ENCODE assay signal across 23 cellular contexts in genomic region chr6:142901616-142902015, GRCh38. TPM values are rescaled to one million over a fixed set of nuclear protein-coding genes. Genes with fewer than 3 reads are reported as not detected.
A peak's percentile ranks its signal among the peaks of the same experiment; 100 is the strongest.
DNase-seq lines count a peak whose midpoint lies in the region; ATAC-seq and TF ChIP-seq lines count a peak whose summit lies in the region.
"Had no signal": no experiment of that assay in that cellular context is flagged by ENCODE, and none has a peak within 500 bp of the region (broad histone marks: within the 10 kb centered on the region; RNA-seq: fewer than 3 reads in every experiment).

No MANE protein-coding gene starts in this region.

- H3K4me1 ChIP-seq in GM23248 (ENCODE audit: insufficient read depth): peaks cover 47% of the 10 kb centered on the region

- peaks cover 91% of the 10 kb centered on the region for H3K79me2 ChIP-seq in GM23248 (ENCODE audit: insufficient read depth)

- DNase-seq in activated CD4-positive, alpha-beta T cell treated with anti-CD3 and anti-CD28 coated beads, Interleukin-2, amount 10 ng/mL, durations not matched to agents 7 days and 5 days: no peak
- no peak for DNase-seq in activated CD4-positive, alpha-beta T cell treated with anti-CD3 and anti-CD28 coated beads for 48 hours
- DNase-seq in GM23248: no peak
- DNase-seq in natural killer cell: no peak
- no peak for DNase-seq in H7
- no peak for DNase-seq in H4 (ENCODE audit: low spot score)
- DNase-seq in SW 1271 (lab: John Stamatoyannopoulos, UW): no peak
- DNase-seq: activated CD4-positive, alpha-beta T cell treated with anti-CD3 and anti-CD28 coated beads for 4 hours; activated effector memory CD4-positive, alpha-beta T cell treated with anti-CD3 and anti-CD28 coated beads, Interleukin-2, amount 50 U/mL, for 16 hours; body of pancreas; C1 segment of cervical spinal cord; DMS153; foreskin fibroblast; NCI-H1694; NCI-H2227 treated with DMSO at 0.1 percent for 48 hours; transverse colon had no signal

- H3K36me3 ChIP-seq in GM23248 (ENCODE audit: low read depth) (0 out of 2 replicates have a peak, but pooled peaks cover 5% of the 10 kb centered on the region), H7 (replicated peaks; ENCODE audit: control insufficient read depth, insufficient read depth, low read length) (no peaks in the 10 kb centered on the region)
- H3K36me3 ChIP-seq: neutrophil, transverse colon had no signal

- in situ Hi-C loops in GM23248 (cut with MboI): no loop called here

- TF ChIP-seq CTCF in natural killer cell (IDR thresholded peaks at IDR 0.05): no peak

- H3K4me3 Mint-ChIP-seq in activated CD4-positive, alpha-beta T cell treated with anti-CD3 and anti-CD28 coated beads, Interleukin-2, amount 10 ng/mL, durations not matched to agents 7 days and 5 days: peak overlapping the region; percentile 51
- H3K4me3 Mint-ChIP-seq in activated naive CD8-positive, alpha-beta T cell: peak overlapping the region; percentile 82
- peak overlapping the region; percentile 29 for H3K4me3 Mint-ChIP-seq in natural killer cell
- H3K4me3 Mint-ChIP-seq: GM23338 had no signal

- no peaks in the 10 kb centered on the region for H4K20me1 ChIP-seq in GM23248 (ENCODE audit: insufficient read depth)

- WGBS in GM23248 (ENCODE audit: low coverage in 1 of 2, low lambda C conversion rate in 2 of 2, missing lambda C conversion rate in 2 of 2), 2 experiments: 92 to 93% methylated on average over 6 of the region's 6 CpGs

- H3K27me3 ChIP-seq in GM23248 (replicated peaks; ENCODE audit: insufficient read depth) (no peaks in the 10 kb centered on the region), H7 (ENCODE audit: control insufficient read depth, insufficient read depth, low read length) (no peaks in the 10 kb centered on the region)
- H3K27me3 ChIP-seq: body of pancreas, neutrophil, transverse colon had no signal

- H3K9me3 Mint-ChIP-seq in activated CD4-positive, alpha-beta T cell treated with anti-CD3 and anti-CD28 coated beads, Interleukin-2, amount 10 ng/mL, durations not matched to agents 7 days and 5 days: no peaks in the 10 kb centered on the region
- no peaks in the 10 kb centered on the region for H3K9me3 Mint-ChIP-seq in activated naive CD8-positive, alpha-beta T cell (ENCODE audit: low read depth)
- H3K9me3 Mint-ChIP-seq in natural killer cell: no peaks in the 10 kb centered on the region
- H3K9me3 Mint-ChIP-seq: GM23338 had no signal

- H3K27ac Mint-ChIP-seq in activated CD4-positive, alpha-beta T cell treated with anti-CD3 and anti-CD28 coated beads, Interleukin-2, amount 10 ng/mL, durations not matched to agents 7 days and 5 days: peak overlapping the region; percentile 91
- no peak overlapping the region for H3K27ac Mint-ChIP-seq in activated naive CD8-positive, alpha-beta T cell
- peak overlapping the region; percentile 93 to 98 for H3K27ac Mint-ChIP-seq in natural killer cell
- H3K27ac Mint-ChIP-seq: GM23338 had no signal

- peaks cover 52% of the 10 kb centered on the region for H3K4me1 Mint-ChIP-seq in activated CD4-positive, alpha-beta T cell treated with anti-CD3 and anti-CD28 coated beads, Interleukin-2, amount 10 ng/mL, durations not matched to agents 7 days and 5 days
- H3K4me1 Mint-ChIP-seq in activated naive CD8-positive, alpha-beta T cell (ENCODE audit: low read depth): peaks cover 10% of the 10 kb centered on the region
- H3K4me1 Mint-ChIP-seq in natural killer cell: peaks cover 31 to 33% of the 10 kb centered on the region in 2 donors

- no peaks in the 10 kb centered on the region for H3K9me2 ChIP-seq in GM23248 (ENCODE audit: insufficient read depth)

- H3K4me3 ChIP-seq in GM23248 (no peak overlapping the region), H7 (ENCODE audit: insufficient read depth, low read depth, low read length) (no peak overlapping the region)
- H3K4me3 ChIP-seq: A549, body of pancreas, coronary artery, GM23338, SK-N-MC, transverse colon had no signal

- no peak overlapping the region for H2AFZ ChIP-seq in GM23248
- H2AFZ ChIP-seq: GM23338 had no signal

- H3K36me3 Mint-ChIP-seq in activated CD4-positive, alpha-beta T cell treated with anti-CD3 and anti-CD28 coated beads, Interleukin-2, amount 10 ng/mL, durations not matched to agents 7 days and 5 days (ENCODE audit: low read depth): peaks cover 22% of the 10 kb centered on the region
- peaks cover 7% of the 10 kb centered on the region for H3K36me3 Mint-ChIP-seq in activated naive CD8-positive, alpha-beta T cell
- H3K36me3 Mint-ChIP-seq in natural killer cell: no peaks in the 10 kb centered on the region

- H3F3A ChIP-seq in GM23248 (ENCODE audit: insufficient read depth): peaks cover 39% of the 10 kb centered on the region

- H3K27ac ChIP-seq in GM23248: peak overlapping the region; percentile 95
- H3K27ac ChIP-seq: A549, body of pancreas, coronary artery, neutrophil, SK-N-MC had no signal

- CTCF ChIA-PET in activated CD4-positive, alpha-beta T cell treated with anti-CD3 and anti-CD28 coated beads, Interleukin-2, amount 10 ng/mL, durations not matched to agents 7 days and 5 days (lab: Charles Lee): interaction anchor here (1.1 kb wide), 3 partner anchors 9 to 15 kb away, joined by 3 to 4 read pairs (median 3); no protein-coding TSS in a partner anchor

- intact Hi-C loops in natural killer cell (cut with micrococcal nuclease): loop anchor here (1.0 to 5.0 kb wide), 4 partner anchors 12 to 46 kb away; no protein-coding TSS in a partner anchor

- no peak overlapping the region for H3K9ac ChIP-seq in GM23248

- ATAC-seq in natural killer cell: no peak
- ATAC-seq: body of pancreas, GM23338, Panc1 had no signal

- no peaks in the 10 kb centered on the region for H3K27me3 Mint-ChIP-seq in activated CD4-positive, alpha-beta T cell treated with anti-CD3 and anti-CD28 coated beads, Interleukin-2, amount 10 ng/mL, durations not matched to agents 7 days and 5 days
- H3K27me3 Mint-ChIP-seq in activated naive CD8-positive, alpha-beta T cell: no peaks in the 10 kb centered on the region
- H3K27me3 Mint-ChIP-seq in natural killer cell (ENCODE audit: low read depth in 2 of 2): no peaks in the 10 kb centered on the region

- POLR2A ChIA-PET in activated CD4-positive, alpha-beta T cell treated with anti-CD3 and anti-CD28 coated beads, Interleukin-2, amount 10 ng/mL, durations not matched to agents 7 days and 5 days (lab: Charles Lee): interaction anchor here (0.7 kb wide), 1 partner anchor 59 kb away, joined by 3 read pairs; no protein-coding TSS in a partner anchor

- no peaks in the 10 kb centered on the region for H3K9me3 ChIP-seq in GM23248 (ENCODE audit: low read depth)
- H3K9me3 ChIP-seq: A549, body of pancreas, neutrophil, transverse colon had no signal

- H3K4me2 ChIP-seq in GM23248 (ENCODE audit: unreplicated experiment): no peak overlapping the region
- H3K4me2 ChIP-seq: GM23338 had no signal

RNA-seq across cellular contexts. Expression of gene HIVEP2, which starts 43.4 kb away (rescaled TPM):
- total RNA-seq in activated CD4-positive, alpha-beta T cell treated with anti-CD3 and anti-CD28 coated beads, Interleukin-2, amount 10 ng/mL, durations not matched to agents 7 days and 5 days: 10 to 100 TPM; 30.2 to 35.4 TPM
- 15.0 and 21.0 TPM in 2 replicates for total RNA-seq in GM23248 (2014; rRNA removed; shearing (Covaris generic))
- polyA plus RNA-seq in GM23248 (2016; fragmentation: Nextera tagmentation; extraction: Ambion mirVana): 6.8 and 8.3 TPM in 2 replicates
- 10 to 100 TPM; 14.6 to 21.6 (median 18.7) TPM for total RNA-seq in natural killer cell
- 4.1 and 6.5 TPM in 2 replicates for total RNA-seq in H7 (2014; rRNA removed; shearing (Covaris generic))
- total RNA-seq in H4 (2014; rRNA removed; shearing (Covaris generic)): 3.6 and 4.1 TPM in 2 replicates

Comparison
In these comparisons a context has a peak if more than half of its experiments do, and no peak if none do; other contexts are left out.
1. H3K4me3 Mint-ChIP-seq: peak in every context shown above with its lines; median percentile 82 in activated naive CD8-positive, alpha-beta T cell; 51 in activated CD4-positive, alpha-beta T cell treated with anti-CD3 and anti-CD28 coated beads, Interleukin-2, amount 10 ng/mL, durations not matched to agents 7 days and 5 days; 29 in natural killer cell.